32 cellular contexts compared by ENCODE assay signal in the genomic region with DNA sequence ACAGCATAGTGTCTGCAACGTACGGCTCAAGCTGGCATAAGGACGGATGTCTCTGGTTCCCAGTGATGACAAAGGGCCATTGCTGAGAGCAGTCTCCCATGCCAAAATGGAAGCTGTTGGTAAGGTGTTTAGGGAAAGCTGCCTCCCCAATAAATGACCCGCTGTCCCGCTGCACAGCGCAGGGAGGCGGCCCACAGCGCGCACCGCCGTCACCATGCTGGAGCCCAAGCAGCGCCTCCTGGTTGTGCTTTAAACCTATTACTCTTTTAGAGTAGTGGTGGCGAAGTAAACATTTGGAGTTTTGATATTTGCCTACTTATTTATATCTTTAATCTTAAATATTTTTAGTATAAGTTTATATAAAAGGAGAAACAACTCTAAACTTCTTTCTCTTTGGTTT.
"Had no signal": no experiment of that assay in that cellular context is flagged by ENCODE, and none has a peak within 500 bp of the region (broad histone marks: within the 10 kb centered on the region; RNA-seq: fewer than 3 reads in every experiment).

No MANE protein-coding gene starts in this region.

- DNase-seq: naive B cell; naive thymus-derived CD8-positive, alpha-beta T cell; nephron progenitor cell; occipital lobe; ovary; posterior cingulate gyrus; psoas muscle; right cardiac atrium; right lobe of liver; spleen; stimulated activated CD4-positive, alpha-beta T cell treated with anti-CD3 and anti-CD28 coated beads, Interleukin-12 subunit alpha, Interleukin-12 subunit beta, amount 100 ng/mL, for 4 hours; stimulated activated CD4-positive, alpha-beta T cell treated with anti-CD3 and anti-CD28 coated beads, Interleukin-1b, Interleukin-23, amount 100 ng/mL, for 48 hours; stimulated activated CD4-positive, alpha-beta T cell treated with anti-CD3 and anti-CD28 coated beads, Interleukin-4, amount 100 ng/mL, for 1 hour; stimulated activated CD4-positive, alpha-beta T cell treated with anti-CD3 and anti-CD28 coated beads, Interleukin-4, amount 100 ng/mL, for 4 hours; stimulated activated CD8-positive, alpha-beta memory T cell treated with anti-CD3 and anti-CD28 coated beads, Interleukin-4, amount 100 ng/mL, for 48 hours; stimulated activated naive CD4-positive, alpha-beta T cell; stimulated activated naive CD8-positive, alpha-beta T cell treated with anti-CD3 and anti-CD28 coated beads, Interleukin-15, amount 100 ng/mL, for 72 hours; stimulated activated naive CD8-positive, alpha-beta T cell treated with anti-CD3 and anti-CD28 coated beads, Interleukin-15, Interleukin-2, amounts not matched to agents 100 U/mL and 50 U/mL, for 24 hours; thyroid gland; trophoblast cell had no signal

- H3K79me2 ChIP-seq: parathyroid adenoma had no signal

- H3K4me1 Mint-ChIP-seq: naive thymus-derived CD8-positive, alpha-beta T cell; nephron progenitor cell; neural crest cell; stimulated activated memory B cell treated with anti-CD40 and anti-IgM and Interleukin-4, amounts not matched to agents 10 μg/mL and 1 μg/mL and 100 μg/mL, for 72 hours; stimulated activated naive CD8-positive, alpha-beta T cell treated with anti-CD3 and anti-CD28 coated beads, Interleukin-15, amount 100 ng/mL, for 72 hours had no signal

- H3K4me2 ChIP-seq: smooth muscle cell had no signal

- H2AFZ ChIP-seq: parathyroid adenoma had no signal

- H3K4me1 ChIP-seq: parathyroid adenoma, psoas muscle, right lobe of liver, spleen, thyroid gland, tibial nerve, upper lobe of left lung, vagina had no signal

- H3K9me3 Mint-ChIP-seq: natural killer cell treated with Interleukin-12 subunit alpha and Interleukin-12 subunit beta and Interleukin-15 and Interleukin-18, amount 100 ng/mL, for 72 hours; nephron progenitor cell; stimulated activated naive CD8-positive, alpha-beta T cell treated with anti-CD3 and anti-CD28 coated beads, Interleukin-15, amount 100 ng/mL, for 72 hours had no signal

- FAIRE-seq: urothelium cell line had no signal

- H3K27me3 ChIP-seq: ovary, right lobe of liver, thyroid gland, tibial nerve, upper lobe of left lung, vagina had no signal

- H3K36me3 ChIP-seq: ovary, right lobe of liver, spleen, thoracic aorta, thyroid gland, tibial nerve, upper lobe of left lung, vagina had no signal

- H3K4me3 ChIP-seq: ovary, psoas muscle, skin epidermis, smooth muscle cell, spleen, thoracic aorta, thyroid gland, tibial nerve, upper lobe of left lung, vagina had no signal

- H3K9me3 ChIP-seq: ovary, psoas muscle, right lobe of liver, thoracic aorta, thyroid gland, upper lobe of left lung, vagina had no signal

- H3K4me3 Mint-ChIP-seq: naive thymus-derived CD8-positive, alpha-beta T cell; natural killer cell treated with Interleukin-12 subunit alpha and Interleukin-12 subunit beta and Interleukin-15 and Interleukin-18, amount 100 ng/mL, for 72 hours; nephron progenitor cell; neural crest cell; stimulated activated memory B cell treated with anti-CD40 and anti-IgM and Interleukin-4, amounts not matched to agents 10 μg/mL and 1 μg/mL and 100 μg/mL, for 72 hours; stimulated activated naive CD8-positive, alpha-beta T cell treated with anti-CD3 and anti-CD28 coated beads, Interleukin-15, amount 100 ng/mL, for 72 hours had no signal

- H3K9ac ChIP-seq: parathyroid adenoma had no signal

- H3K27ac Mint-ChIP-seq: naive thymus-derived CD8-positive, alpha-beta T cell; natural killer cell treated with Interleukin-12 subunit alpha and Interleukin-12 subunit beta and Interleukin-15 and Interleukin-18, amount 100 ng/mL, for 72 hours; nephron progenitor cell; progenitor cell of endocrine pancreas; stimulated activated memory B cell treated with anti-CD40 and anti-IgM and Interleukin-4, amounts not matched to agents 10 μg/mL and 1 μg/mL and 100 μg/mL, for 72 hours had no signal

- H3K36me3 Mint-ChIP-seq: natural killer cell treated with Interleukin-12 subunit alpha and Interleukin-12 subunit beta and Interleukin-15 and Interleukin-18, amount 100 ng/mL, for 72 hours; stimulated activated memory B cell treated with anti-CD40 and anti-IgM and Interleukin-4, amounts not matched to agents 10 μg/mL and 1 μg/mL and 100 μg/mL, for 72 hours had no signal

- H3K27ac ChIP-seq: ovary, parathyroid adenoma, psoas muscle, right lobe of liver, skin epidermis, spleen, thoracic aorta, thyroid gland, tibial nerve, upper lobe of left lung, vagina had no signal

- ATAC-seq: naive thymus-derived CD8-positive, alpha-beta T cell; natural killer cell treated with Interleukin-12 subunit alpha and Interleukin-12 subunit beta and Interleukin-15 and Interleukin-18, amount 100 ng/mL, for 72 hours; psoas muscle; right cardiac atrium; right lobe of liver; stimulated activated memory B cell treated with anti-CD40 and anti-IgM and Interleukin-4, amounts not matched to agents 10 μg/mL and 1 μg/mL and 100 μg/mL, for 72 hours; stimulated activated naive CD8-positive, alpha-beta T cell treated with anti-CD3 and anti-CD28 coated beads, Interleukin-15, amount 100 ng/mL, for 72 hours; stimulated activated naive CD8-positive, alpha-beta T cell treated with anti-CD3 and anti-CD28 coated beads, Interleukin-15, Interleukin-2, amounts not matched to agents 100 U/mL and 50 U/mL, for 24 hours had no signal
